Comparison of ENCODE assay signal across 13 cellular contexts in the genomic region with DNA sequence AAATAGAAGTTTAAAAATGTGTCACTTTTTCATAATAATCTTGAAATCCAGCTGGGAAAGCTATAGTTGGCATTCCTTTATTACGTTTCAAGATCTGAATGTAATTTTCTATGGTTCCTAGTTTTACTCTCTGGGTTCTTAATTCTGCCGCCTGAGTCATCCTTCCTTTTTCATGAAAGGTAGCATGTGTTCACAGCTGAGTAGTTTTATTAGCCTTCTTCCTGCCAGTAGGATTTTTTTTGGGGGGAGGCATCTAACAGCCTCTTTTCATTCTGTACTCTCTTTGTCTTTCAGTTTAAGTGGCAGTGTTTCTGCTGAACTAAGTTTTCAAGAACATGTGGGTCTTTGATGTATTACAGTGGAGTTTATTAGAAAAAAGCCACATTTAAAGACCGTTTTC. TPM values are rescaled to one million over a fixed set of nuclear protein-coding genes. Genes with fewer than 3 reads are reported as not detected.
A peak's percentile ranks its signal among the peaks of the same experiment; 100 is the strongest.
DNase-seq lines count a peak whose midpoint lies in the region; ATAC-seq lines count a peak whose summit lies in the region.
"Had no signal": no experiment of that assay in that cellular context is flagged by ENCODE, and none has a peak within 500 bp of the region (broad histone marks: within the 10 kb centered on the region; RNA-seq: fewer than 3 reads in every experiment).

No MANE protein-coding gene starts in this region.

- H3K36me3 ChIP-seq in CD4-positive, alpha-beta memory T cell (ENCODE audit: insufficient read depth, low read length), result peaks cover 3% of the 10 kb centered on the region
- H3K36me3 ChIP-seq: brain microvascular endothelial cell had no signal

- peak overlapping the region; percentile 1 to 77 (median 64) for H3K4me3 Mint-ChIP-seq in CD4-positive, alpha-beta memory T cell
- H3K4me3 Mint-ChIP-seq in naive B cell, result peak overlapping the region in 2 of 8 donors; percentile 4 to 12

- POLR2A ChIA-PET in CD4-positive, alpha-beta memory T cell (lab: Charles Lee; ENCODE audit: partially characterized antibody), result interaction anchor here (0.9 to 5.8 kb wide), 5 partner anchors 9 to 52 kb away, joined by 3 to 82 read pairs (median 3); a partner anchor contains a TSS

- H3K9me3 Mint-ChIP-seq in CD4-positive, alpha-beta memory T cell, result peaks cover 0 to 2% (median 0%) of the 10 kb centered on the region in 8 donors
- peaks cover 0 to 3% of the 10 kb centered on the region in 2 donors for H3K9me3 Mint-ChIP-seq in activated naive CD4-positive, alpha-beta T cell treated with anti-CD3 and anti-CD28 coated beads, Interleukin-2, amount 50 U/mL, for 72 hours
- H3K9me3 Mint-ChIP-seq in naive B cell, result no peaks in the 10 kb centered on the region

- H3K4me3 ChIP-seq in CD4-positive, alpha-beta memory T cell (ENCODE audit: low read length in 2 of 2), result no peak overlapping the region

- H3K9me3 ChIP-seq in CD4-positive, alpha-beta memory T cell (ENCODE audit: control insufficient read depth in 1 of 2, low read length in 2 of 2), result no peaks in the 10 kb centered on the region

- peaks cover 29 to 60% of the 10 kb centered on the region in 2 donors for H3K36me3 Mint-ChIP-seq in CD4-positive, alpha-beta memory T cell
- peaks cover 4 to 49% of the 10 kb centered on the region in 2 donors for H3K36me3 Mint-ChIP-seq in activated naive CD4-positive, alpha-beta T cell treated with anti-CD3 and anti-CD28 coated beads, Interleukin-2, amount 50 U/mL, for 72 hours
- H3K36me3 Mint-ChIP-seq in naive B cell, result peaks cover 0 to 10% of the 10 kb centered on the region in 2 donors

- H3K27ac ChIP-seq in CD4-positive, alpha-beta memory T cell (ENCODE audit: low read depth, low read length), result peak overlapping the region; percentile 48
- H3K27ac ChIP-seq: brain microvascular endothelial cell had no signal

- peak; percentile 21 to 47 for ATAC-seq in activated naive CD4-positive, alpha-beta T cell treated with anti-CD3 and anti-CD28 coated beads, Interleukin-2, amount 50 U/mL, for 72 hours
- ATAC-seq in naive B cell (ENCODE audit: low read depth in 2 of 2), result peak; percentile 55 to 56
- ATAC-seq in GM21576 (IDR thresholded peaks at IDR 0.05; ENCODE audit: unreplicated experiment), result no peak
- ATAC-seq in GM19463 (IDR thresholded peaks at IDR 0.05; ENCODE audit: unreplicated experiment), result no peak

- H3K27me3 Mint-ChIP-seq in CD4-positive, alpha-beta memory T cell, result no peaks in the 10 kb centered on the region
- H3K27me3 Mint-ChIP-seq in naive B cell, result no peaks in the 10 kb centered on the region

- peaks cover 79% of the 10 kb centered on the region for H3K4me1 ChIP-seq in CD4-positive, alpha-beta memory T cell (ENCODE audit: insufficient read depth, low read length)

- peaks cover 66 to 91% (median 76%) of the 10 kb centered on the region in 4 donors for H3K4me1 Mint-ChIP-seq in CD4-positive, alpha-beta memory T cell
- peaks cover 37 to 77% (median 55%) of the 10 kb centered on the region in 3 donors for H3K4me1 Mint-ChIP-seq in naive B cell

- no peaks in the 10 kb centered on the region for H3K27me3 ChIP-seq in CD4-positive, alpha-beta memory T cell (ENCODE audit: insufficient read depth, low read length)
- H3K27me3 ChIP-seq: brain microvascular endothelial cell had no signal

- CTCF ChIA-PET in CD4-positive, alpha-beta memory T cell (lab: Charles Lee; ENCODE audit: partially characterized antibody), result interaction anchor here (0.6 to 18.3 kb wide), 5 partner anchors 14 to 360 kb away, joined by 3 to 730 read pairs (median 16); a partner anchor contains a TSS

- peak overlapping the region; percentile 74 to 88 (median 78) for H3K27ac Mint-ChIP-seq in CD4-positive, alpha-beta memory T cell
- peak overlapping the region; percentile 78 to 86 for H3K27ac Mint-ChIP-seq in activated naive CD4-positive, alpha-beta T cell treated with anti-CD3 and anti-CD28 coated beads, Interleukin-2, amount 50 U/mL, for 72 hours
- peak overlapping the region; percentile 5 to 93 (median 76) for H3K27ac Mint-ChIP-seq in naive B cell

- peak in 1 of 5 donors; percentile 22 for DNase-seq in CD4-positive, alpha-beta memory T cell
- DNase-seq in HS-5 (ENCODE audit: low read depth) (peak; percentile 18), naive B cell (no peak), inferior parietal cortex (ENCODE audit: extremely low spot score) (no peak), SIG-M5 (lab: John Stamatoyannopoulos, UW) (no peak)
- no peak for DNase-seq in activated naive CD4-positive, alpha-beta T cell treated with anti-CD3 and anti-CD28 coated beads, Interleukin-2, amount 50 U/mL, for 72 hours (ENCODE audit: low spot score in 2 of 2)
- DNase-seq: brain microvascular endothelial cell, GF-D8, NCI-H2029, RPMI8226 had no signal

- intact Hi-C loops in CD4-positive, alpha-beta memory T cell (cut with micrococcal nuclease), result loop anchor here (10.0 kb wide), 1 partner anchor 501 kb away; a partner anchor contains a TSS

RNA-seq across cellular contexts. Expression of a gene that starts 36.5 kb away (rescaled TPM):
- total RNA-seq in CD4-positive, alpha-beta memory T cell, result not detected
- not detected for polyA plus RNA-seq in CD4-positive, alpha-beta memory T cell
- total RNA-seq in activated naive CD4-positive, alpha-beta T cell treated with anti-CD3 and anti-CD28 coated beads, Interleukin-2, amount 50 U/mL, for 72 hours, result not detected
- polyA plus RNA-seq in naive B cell (ENCODE audit: low read depth in 6 of 6), result not detected

RNA-seq across cellular contexts. Expression of a gene that starts 47.5 kb away (rescaled TPM):
- not detected for total RNA-seq in CD4-positive, alpha-beta memory T cell
- polyA plus RNA-seq in CD4-positive, alpha-beta memory T cell, result not detected
- not detected for total RNA-seq in activated naive CD4-positive, alpha-beta T cell treated with anti-CD3 and anti-CD28 coated beads, Interleukin-2, amount 50 U/mL, for 72 hours
- not detected for polyA plus RNA-seq in naive B cell (ENCODE audit: low read depth in 6 of 6)
- total RNA-seq: mesenteric fat pad had no signal

RNA-seq across cellular contexts. Expression of a gene that starts 52.2 kb away (rescaled TPM):
- 10 to 100 TPM; 33.4 to 36.9 TPM for total RNA-seq in CD4-positive, alpha-beta memory T cell
- 10 to 100 TPM; 12.7 to 42.6 TPM for polyA plus RNA-seq in CD4-positive, alpha-beta memory T cell
- total RNA-seq in activated naive CD4-positive, alpha-beta T cell treated with anti-CD3 and anti-CD28 coated beads, Interleukin-2, amount 50 U/mL, for 72 hours, result 100 to 1,000 TPM in 1 of 2 donors, 10 to 100 TPM in 1; 92.4 to 104 TPM
- 10 to 100 TPM in 5 of 6 donors, 1 to 10 TPM in 1; 9.7 to 16.0 (median 11.7) TPM for polyA plus RNA-seq in naive B cell (ENCODE audit: low read depth in 6 of 6)

Comparison
In these comparisons a context has a peak if more than half of its experiments do, and no peak if none do; other contexts are left out.
1. ATAC-seq: peak in activated naive CD4-positive, alpha-beta T cell treated with anti-CD3 and anti-CD28 coated beads, Interleukin-2, amount 50 U/mL, for 72 hours (2 of 2) and naive B cell (2 of 2); none in GM21576 (single experiment) and GM19463 (single experiment).
2. Peak in every context shown above with its lines, with median percentiles within 50 percentile points of each other: H3K27ac Mint-ChIP-seq.